Comparison of ENCODE assay signal across 8 cellular contexts in genomic region chr11:33808228-33808828, GRCh38. TPM values are rescaled to one million over a fixed set of nuclear protein-coding genes. Genes with fewer than 3 reads are reported as not detected.
A peak's percentile ranks its signal among the peaks of the same experiment; 100 is the strongest.
DNase-seq lines count a peak whose midpoint lies in the region; ATAC-seq and TF ChIP-seq lines count a peak whose summit lies in the region.

No MANE protein-coding gene starts in this region.

- ATAC-seq in HG03045 (IDR thresholded peaks at IDR 0.05; ENCODE audit: unreplicated experiment): peak; percentile 66
- ATAC-seq in GM19351 (IDR thresholded peaks at IDR 0.05; ENCODE audit: unreplicated experiment): no peak

- DNase-seq in GM04504 (ENCODE audit: low read depth) (peak; percentile 45), NCI-H345 (lab: John Stamatoyannopoulos, UW) (peak; percentile 86), caudate nucleus (lab: John Stamatoyannopoulos, UW) (peak; percentile 11 to 96 (median 72)), kidney epithelial cell (ENCODE audit: low read depth) (no peak)
- peak; percentile 60 to 90 (median 76) for DNase-seq in activated CD4-positive, CD25-positive, alpha-beta regulatory T cell (lab: John Stamatoyannopoulos, UW)
- DNase-seq in stimulated activated CD4-positive, alpha-beta T cell treated with anti-CD3 and anti-CD28 coated beads, Interleukin-1b, Interleukin-23, amount 100 ng/mL, for 48 hours: peak; percentile 84

- peak; percentile 94 for TF ChIP-seq CTCF in kidney epithelial cell (IDR thresholded peaks at IDR 0.05; ENCODE audit: insufficient read depth, low read length, poor library complexity, severe bottlenecking)

- no peak overlapping the region for H3K4me3 ChIP-seq in kidney epithelial cell (ENCODE audit: low read depth, low read length)

- H3K27me3 ChIP-seq in kidney epithelial cell (ENCODE audit: control insufficient read depth, insufficient read depth, low read length): no peaks in the 10 kb centered on the region

- H3K36me3 ChIP-seq in kidney epithelial cell (ENCODE audit: control insufficient read depth, insufficient read depth, low read length): no peaks in the 10 kb centered on the region

- H3K27ac ChIP-seq in caudate nucleus (ENCODE audit: low read depth, low read length): no peak overlapping the region

RNA-seq across cellular contexts. Expression of gene FBXO3, which starts 34.0 kb away (rescaled TPM):
- total RNA-seq in kidney epithelial cell: 29.9 and 34.6 TPM in 2 replicates
